Comparison of ENCODE assay signal across 6 cellular contexts in the genomic region with DNA sequence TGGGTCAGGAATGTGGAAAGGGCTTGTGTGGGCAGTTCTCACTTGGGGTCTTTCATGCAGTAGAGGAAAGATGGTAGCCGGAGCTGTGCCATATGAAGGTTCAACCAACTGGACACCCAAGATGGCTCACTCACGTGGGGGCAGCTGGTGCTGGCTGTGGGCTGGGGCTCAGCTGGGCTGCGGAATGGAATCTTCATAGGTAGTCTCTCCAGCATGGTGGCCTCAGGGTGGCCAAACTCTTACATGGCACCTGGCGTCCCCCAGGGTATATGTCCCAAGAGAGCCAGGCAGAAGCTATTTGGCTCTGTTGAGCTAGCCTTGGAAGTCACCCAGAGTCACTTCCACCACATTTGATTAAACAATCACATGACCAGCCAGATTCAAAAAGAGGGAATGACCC.
"Had no signal": no experiment of that assay in that cellular context is flagged by ENCODE, and none has a peak within 500 bp of the region (broad histone marks: within the 10 kb centered on the region; RNA-seq: fewer than 3 reads in every experiment).

No MANE protein-coding gene starts in this region.

- H2AFZ ChIP-seq: GM23338 had no signal

- H3K27ac ChIP-seq: KMS-11 had no signal

- ATAC-seq: GM23338 had no signal

- DNase-seq: H9, HCEC 1CT, IMR-90, KBM-7 had no signal

- H3K9ac ChIP-seq: KMS-11 had no signal

- H3K4me2 ChIP-seq: GM23338, KMS-11 had no signal

- H3K4me3 ChIP-seq: GM23338 had no signal
